Comparison of ENCODE assay signal across 1 cellular context in genomic region chr7:74078461-74078860, GRCh38.
TF ChIP-seq lines count a peak whose summit lies in the region.

No MANE protein-coding gene starts in this region.

TF ChIP-seq in H1, 55 proteins besides CTCF, POLR2A, EP300 and RAD21:
- TF ChIP-seq CHD2 (IDR thresholded peaks at IDR 0.05; ENCODE audit: low read length) (no peak), SP1 (IDR thresholded peaks at IDR 0.05; ENCODE audit: low read depth, low read length) (no peak), RFX5 (IDR thresholded peaks at IDR 0.05; ENCODE audit: borderline replicate concordance, low read depth, low read length) (no peak), EGR1 (IDR thresholded peaks at IDR 0.05; ENCODE audit: borderline replicate concordance, low read depth, low read length) (no peak), SRF (IDR thresholded peaks at IDR 0.05; ENCODE audit: low read depth, low read length) (no peak), SIRT6 (IDR thresholded peaks at IDR 0.05; ENCODE audit: low read length) (no peak), TEAD4 (IDR thresholded peaks at IDR 0.05; ENCODE audit: low read depth, low read length) (no peak), CTBP2 (IDR thresholded peaks at IDR 0.05; ENCODE audit: borderline replicate concordance, insufficient read depth, insufficient read length, low read length) (no peak), BACH1 (IDR thresholded peaks at IDR 0.05; ENCODE audit: low read length) (no peak), RXRA (IDR thresholded peaks at IDR 0.05; ENCODE audit: insufficient read depth, low read depth, low read length) (no peak), ATF2 (IDR thresholded peaks at IDR 0.05; ENCODE audit: low read length) (no peak), FOSL1 (IDR thresholded peaks at IDR 0.05; ENCODE audit: insufficient read depth, low read depth, low read length) (no peak), HDAC6 (IDR thresholded peaks at IDR 0.05; ENCODE audit: low read depth, low read length) (no peak), PHF8 (conservative IDR thresholded peaks at IDR 0.05; ENCODE audit: low read depth, low read length) (no peak), SIN3A (conservative IDR thresholded peaks at IDR 0.05 in 1 of 2, IDR thresholded peaks at IDR 0.05 in 1 of 2; ENCODE audit: low read depth in 1 of 2, low read length in 2 of 2) (no peak), GTF2F1 (IDR thresholded peaks at IDR 0.05; ENCODE audit: borderline replicate concordance, low read depth, low read length) (no peak), NRF1 (IDR thresholded peaks at IDR 0.05; ENCODE audit: low read depth, low read length) (no peak), KDM5A (IDR thresholded peaks at IDR 0.05; ENCODE audit: low read length) (no peak), SP2 (IDR thresholded peaks at IDR 0.05; ENCODE audit: low read length) (no peak)
